ENCODE assay signal across 31 cellular contexts in the genomic region with DNA sequence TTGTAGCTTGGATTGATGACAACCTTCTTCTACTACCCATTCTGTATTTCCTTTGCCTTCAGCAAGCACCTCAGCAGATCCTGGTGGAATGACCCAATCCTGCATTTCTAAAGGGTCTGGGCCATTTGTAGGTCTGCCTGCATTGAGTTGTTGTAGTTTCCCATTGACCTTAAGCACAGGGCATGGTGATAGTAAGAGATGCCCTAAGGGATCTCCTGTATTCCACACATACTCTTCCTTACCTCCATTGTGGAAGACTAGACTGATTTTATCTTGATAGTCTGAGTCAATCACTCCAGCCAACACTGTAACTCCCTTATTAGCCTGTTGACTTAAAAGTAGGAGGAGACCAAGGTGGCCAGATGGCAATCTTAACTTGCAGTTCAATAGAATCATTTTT.
A peak's percentile ranks its signal among the peaks of the same experiment; 100 is the strongest.
DNase-seq lines count a peak whose midpoint lies in the region; TF ChIP-seq lines count a peak whose summit lies in the region.
"Had no signal": no experiment of that assay in that cellular context is flagged by ENCODE, and none has a peak within 500 bp of the region (broad histone marks: within the 10 kb centered on the region; RNA-seq: fewer than 3 reads in every experiment).

No MANE protein-coding gene starts in this region.

- H3K18ac ChIP-seq in mesendoderm (ENCODE audit: low read length) (no peak overlapping the region), trophoblast cell (ENCODE audit: low read length) (no peak overlapping the region)

- H3K14ac ChIP-seq in trophoblast cell (ENCODE audit: low read length): no peak overlapping the region

- H3K79me2 ChIP-seq in mesendoderm (ENCODE audit: control insufficient read depth, insufficient read depth, low read length) (no peaks in the 10 kb centered on the region), trophoblast cell (ENCODE audit: control insufficient read depth, insufficient read depth, low read length, poor library complexity) (no peaks in the 10 kb centered on the region)

- no peak overlapping the region for H3K4me2 ChIP-seq in mesendoderm (ENCODE audit: low read length)
- H3K4me2 ChIP-seq in trophoblast cell (ENCODE audit: low read length): no peak overlapping the region
- H3K4me2 ChIP-seq: A549; BLaER1; BLaER1 treated with 17β-estradiol and CSF1 and Interleukin-3, amounts not matched to agents 10 nM and 100 nM had no signal

- intact Hi-C loops in tibial artery (cut with DNase I; ENCODE audit: low total_unique reads): no loop called here

- H3K79me1 ChIP-seq in mesendoderm (ENCODE audit: low read length): no peaks in the 10 kb centered on the region
- no peaks in the 10 kb centered on the region for H3K79me1 ChIP-seq in trophoblast cell (ENCODE audit: low read length)

- no peak overlapping the region for H2BK15ac ChIP-seq in mesendoderm (replicated peaks; ENCODE audit: low read depth)

- H3K9me3 ChIP-seq in trophoblast cell (ENCODE audit: insufficient read depth, low read depth, low read length): no peaks in the 10 kb centered on the region
- H3K9me3 ChIP-seq in tibial artery: no peaks in the 10 kb centered on the region
- H3K9me3 ChIP-seq: A549; BE2C; BLaER1; BLaER1 treated with 17β-estradiol and CSF1 and Interleukin-3, amounts not matched to agents 10 nM and 100 nM; Caco-2 had no signal

- H2AFZ ChIP-seq in trophoblast cell (ENCODE audit: insufficient read depth, low read length, poor library complexity): no peak overlapping the region

- no peak overlapping the region for H4K8ac ChIP-seq in mesendoderm (ENCODE audit: low read depth, low read length)
- H4K8ac ChIP-seq in trophoblast cell (ENCODE audit: low read depth, low read length): no peak overlapping the region

- H4K12ac ChIP-seq in trophoblast cell (ENCODE audit: low read depth, low read length): no peak overlapping the region

- H3K36me3 ChIP-seq in mesendoderm (ENCODE audit: control insufficient read depth, insufficient read depth, low read length): no peaks in the 10 kb centered on the region
- H3K36me3 ChIP-seq in trophoblast cell (ENCODE audit: control insufficient read depth in 1 of 2, insufficient read depth in 2 of 2, low read length in 2 of 2): no peaks in the 10 kb centered on the region
- no peaks in the 10 kb centered on the region for H3K36me3 ChIP-seq in tibial artery
- H3K36me3 ChIP-seq: BE2C; BLaER1; BLaER1 treated with 17β-estradiol and CSF1 and Interleukin-3, amounts not matched to agents 10 nM and 100 nM had no signal

- no peak overlapping the region for H4K5ac ChIP-seq in mesendoderm (ENCODE audit: low read length)

- H3K4me3 ChIP-seq in mesendoderm (ENCODE audit: low read length): no peak overlapping the region
- H3K4me3 ChIP-seq in trophoblast cell (ENCODE audit: low read depth, low read length): no peak overlapping the region
- no peak overlapping the region for H3K4me3 ChIP-seq in tibial artery
- H3K4me3 ChIP-seq in coronary artery: no peak overlapping the region
- H3K4me3 ChIP-seq: A549; BLaER1; BLaER1 treated with 17β-estradiol and CSF1 and Interleukin-3, amounts not matched to agents 10 nM and 100 nM had no signal

- H2AK5ac ChIP-seq in mesendoderm (ENCODE audit: low read length): no peak overlapping the region
- H2AK5ac ChIP-seq in trophoblast cell (ENCODE audit: low read length): no peak overlapping the region

- H2BK12ac ChIP-seq in trophoblast cell (ENCODE audit: low read length): no peak overlapping the region

- no peaks in the 10 kb centered on the region for H3K27me3 ChIP-seq in mesendoderm (ENCODE audit: insufficient read depth, low read length, poor library complexity)
- H3K27me3 ChIP-seq in trophoblast cell (ENCODE audit: insufficient read depth, low read length): no peaks in the 10 kb centered on the region
- no peaks in the 10 kb centered on the region for H3K27me3 ChIP-seq in tibial artery
- H3K27me3 ChIP-seq: BE2C; BLaER1; BLaER1 treated with 17β-estradiol and CSF1 and Interleukin-3, amounts not matched to agents 10 nM and 100 nM had no signal

- no peak overlapping the region for H3K56ac ChIP-seq in mesendoderm (ENCODE audit: low read length)

- no peak overlapping the region for H4K91ac ChIP-seq in trophoblast cell (ENCODE audit: low read depth, low read length)

- no peak overlapping the region for H3K27ac ChIP-seq in mesendoderm (ENCODE audit: low read depth, low read length)
- no peak overlapping the region for H3K27ac ChIP-seq in trophoblast cell (ENCODE audit: low read depth, low read length)
- H3K27ac ChIP-seq in tibial artery: no peak overlapping the region
- no peak overlapping the region for H3K27ac ChIP-seq in coronary artery
- H3K27ac ChIP-seq: 22Rv1; A549; BLaER1; BLaER1 treated with 17β-estradiol and CSF1 and Interleukin-3, amounts not matched to agents 10 nM and 100 nM; C4-2B had no signal

- H3K9ac ChIP-seq in mesendoderm (ENCODE audit: low read length) (no peak overlapping the region), trophoblast cell (ENCODE audit: low read length) (no peak overlapping the region)
- H3K9ac ChIP-seq: BLaER1; BLaER1 treated with 17β-estradiol and CSF1 and Interleukin-3, amounts not matched to agents 10 nM and 100 nM had no signal

- no peak for TF ChIP-seq CTCF in tibial artery (IDR thresholded peaks at IDR 0.05)
- TF ChIP-seq CTCF in coronary artery (IDR thresholded peaks at IDR 0.05): no peak

- H3K4me1 ChIP-seq in mesendoderm (ENCODE audit: control insufficient read depth, low read depth, low read length) (no peaks in the 10 kb centered on the region), trophoblast cell (ENCODE audit: control insufficient read depth in 1 of 2, insufficient read depth in 2 of 2, low read length in 2 of 2) (no peaks in the 10 kb centered on the region), tibial artery (peaks cover 0 to 3% (median 0%) of the 10 kb centered on the region in 4 donors)
- H3K4me1 ChIP-seq: A549; BE2C; BLaER1; BLaER1 treated with 17β-estradiol and CSF1 and Interleukin-3, amounts not matched to agents 10 nM and 100 nM; Caco-2 had no signal

- H3K23ac ChIP-seq in mesendoderm (ENCODE audit: low read length) (no peak overlapping the region), trophoblast cell (ENCODE audit: low read length) (no peak overlapping the region)

- no peak overlapping the region for H3K4ac ChIP-seq in mesendoderm (ENCODE audit: low read depth, low read length)
- H3K4ac ChIP-seq in trophoblast cell (ENCODE audit: low read depth, low read length): no peak overlapping the region

- DNase-seq in islet precursor cell (peak; percentile 69), mesendoderm (peak; percentile 22), trophoblast cell (peak; percentile 76 to 79), tibial artery (no peak), coronary artery (ENCODE audit: low spot score) (no peak)
- DNase-seq in activated naive CD4-positive, alpha-beta T cell treated with Interleukin-2 at 50 U/mL for 16 hours: no peak
- DNase-seq: 8988T; ACHN; AML-193; BE2C; C1 segment of cervical spinal cord; Caco-2; Calu3; CD4-positive, alpha-beta memory T cell; CD4-positive, alpha-beta T cell; CD4-positive, CD25-positive, alpha-beta regulatory T cell; CD8-positive, alpha-beta memory T cell; CD8-positive, alpha-beta T cell; COR-L47; DMS 273 treated with DMSO at 0.1 percent for 48 hours; DMS153; DMS53; DMS79; DMS79 treated with DMSO at 0.1 percent for 48 hours; DND-41; EL had no signal

- H2BK5ac ChIP-seq in mesendoderm (ENCODE audit: low read length) (no peak overlapping the region), trophoblast cell (ENCODE audit: low read depth, low read length, poor library complexity) (no peak overlapping the region)

- H2BK120ac ChIP-seq in mesendoderm (ENCODE audit: low read depth, low read length) (no peak overlapping the region), trophoblast cell (ENCODE audit: insufficient read depth, low read length, poor library complexity) (no peak overlapping the region)

Comparison
In these comparisons a context has a peak if more than half of its experiments do, and no peak if none do; other contexts are left out.
1. DNase-seq: peak in islet precursor cell (single experiment), mesendoderm (single experiment) and trophoblast cell (2 of 2); none in tibial artery (0 of 2), activated naive CD4-positive, alpha-beta T cell treated with Interleukin-2 at 50 U/mL for 16 hours (single experiment) and coronary artery (single experiment).